ENCODE assay signal across 25 cellular contexts in genomic region chr18:39602112-39602511, GRCh38.
"Had no signal": no experiment of that assay in that cellular context is flagged by ENCODE, and none has a peak within 500 bp of the region (broad histone marks: within the 10 kb centered on the region; RNA-seq: fewer than 3 reads in every experiment).

No MANE protein-coding gene starts in this region.

- H3K4me1 ChIP-seq: right atrium auricular region, upper lobe of right lung had no signal

- H3K27me3 ChIP-seq: dorsolateral prefrontal cortex, right atrium auricular region, upper lobe of right lung had no signal

- H3K4me3 ChIP-seq: dorsolateral prefrontal cortex, lung, right atrium auricular region, upper lobe of right lung had no signal

- H3K27ac ChIP-seq: dorsolateral prefrontal cortex, epithelial cell of prostate, right atrium auricular region, upper lobe of right lung had no signal

- FAIRE-seq: colon, keratinocyte, TTC549 had no signal

- ATAC-seq: left lobe of liver; natural killer cell treated with Interleukin-12 subunit alpha and Interleukin-12 subunit beta and Interleukin-15 and Interleukin-18, amount 100 ng/mL, for 72 hours; upper lobe of right lung had no signal

- DNase-seq: activated B cell treated with CpG ODN at 0.5 μM for 24 hours; activated CD4-positive, alpha-beta memory T cell treated with anti-CD3 and anti-CD28 coated beads for 36 hours; activated CD4-positive, alpha-beta T cell treated with anti-CD3 and anti-CD28 coated beads for 4 hours; activated naive CD4-positive, alpha-beta T cell; activated naive CD8-positive, alpha-beta T cell treated with anti-CD3 and anti-CD28 coated beads for 36 hours; amniotic stem cell; caudate nucleus; dorsolateral prefrontal cortex; endodermal cell; foreskin fibroblast; hippocampal formation; occipital lobe; stimulated activated CD4-positive, alpha-beta T cell treated with anti-CD3 and anti-CD28 coated beads, Interleukin-12 subunit alpha, Interleukin-12 subunit beta, amount 100 ng/mL, for 4 hours; stimulated activated CD4-positive, alpha-beta T cell treated with anti-CD3 and anti-CD28 coated beads, Interleukin-1b, Interleukin-23, amount 100 ng/mL, for 48 hours; stimulated activated CD8-positive, alpha-beta memory T cell treated with anti-CD3 and anti-CD28 coated beads, Interleukin-4, amount 100 ng/mL, for 48 hours; stimulated activated naive CD4-positive, alpha-beta T cell; upper lobe of right lung had no signal

- H3K36me3 ChIP-seq: right atrium auricular region, upper lobe of right lung had no signal

- H3K9me3 ChIP-seq: right atrium auricular region, upper lobe of right lung had no signal
